ENCODE assay signal across 8 cellular contexts in genomic region chr6:85677243-85677956, GRCh38. TPM values are rescaled to one million over a fixed set of nuclear protein-coding genes. Genes with fewer than 3 reads are reported as not detected.
DNase-seq lines count a peak whose midpoint lies in the region; ATAC-seq and TF ChIP-seq lines count a peak whose summit lies in the region.

No MANE protein-coding gene starts in this region.

- TF ChIP-seq CTCF in AG09319 (IDR thresholded peaks at IDR 0.05; ENCODE audit: low read depth, low read length), result peak; percentile 14
- peak in 1 of 2 experiments; percentile 29; a peak in 1 of 4 replicates for TF ChIP-seq CTCF in GM23338 (conservative IDR thresholded peaks at IDR 0.05; ENCODE audit: low read depth in 2 of 2)
- TF ChIP-seq CTCF in activated CD8-positive, alpha-beta T cell treated with anti-CD3 and anti-CD28 coated beads for 36 hours (IDR thresholded peaks at IDR 0.05), result no peak

- H3K4me1 Mint-ChIP-seq in GM23338, result peaks cover 39% of the 10 kb centered on the region
- peaks cover 50% of the 10 kb centered on the region for H3K4me1 Mint-ChIP-seq in activated CD8-positive, alpha-beta T cell treated with anti-CD3 and anti-CD28 coated beads for 36 hours (ENCODE audit: low read depth)

- H3K27ac ChIP-seq in GM23338 (ENCODE audit: low read depth) (peak overlapping the region; percentile 81), skin epidermis (peak overlapping the region in 20 of 21 experiments; percentile 28 to 96 (median 90))

- H3K9me2 ChIP-seq in GM23338 (ENCODE audit: insufficient read depth), result no peaks in the 10 kb centered on the region

- H2AFZ ChIP-seq in GM23338, result no peak overlapping the region

- peak overlapping the region; percentile 100 for H3K4me3 Mint-ChIP-seq in GM23338
- peak overlapping the region; percentile 94 for H3K4me3 Mint-ChIP-seq in activated CD8-positive, alpha-beta T cell treated with anti-CD3 and anti-CD28 coated beads for 36 hours

- ATAC-seq in GM23338 (no peak), HG03460 (IDR thresholded peaks at IDR 0.05; ENCODE audit: unreplicated experiment) (no peak), GM18867 (IDR thresholded peaks at IDR 0.05; ENCODE audit: unreplicated experiment) (no peak)
- no peak for ATAC-seq in activated CD8-positive, alpha-beta T cell treated with anti-CD3 and anti-CD28 coated beads for 36 hours

- H3K9me3 Mint-ChIP-seq in GM23338, result peaks cover 15% of the 10 kb centered on the region; the same call in 2 of the 3 replicates
- peaks cover 6% of the 10 kb centered on the region for H3K9me3 Mint-ChIP-seq in activated CD8-positive, alpha-beta T cell treated with anti-CD3 and anti-CD28 coated beads for 36 hours

- DNase-seq in AG09319 (ENCODE audit: extremely low read depth, low read depth), result no peak
- DNase-seq in GM23338 (ENCODE audit: low spot score), result no peak
- no peak for DNase-seq in activated CD8-positive, alpha-beta T cell treated with anti-CD3 and anti-CD28 coated beads for 36 hours
- DNase-seq in RPMI8226, result no peak

- H3F3A ChIP-seq in GM23338 (replicated peaks; ENCODE audit: low read depth), result peaks cover 51% of the 10 kb centered on the region

- H3K79me2 ChIP-seq in GM23338 (replicated peaks; ENCODE audit: insufficient read depth), result peaks cover 71% of the 10 kb centered on the region

- H4K20me1 ChIP-seq in GM23338 (replicated peaks; ENCODE audit: insufficient read depth), result peaks cover 34% of the 10 kb centered on the region

- no peaks in the 10 kb centered on the region for H3K27me3 ChIP-seq in GM23338 (ENCODE audit: insufficient read depth)

- POLR2A ChIA-PET in activated CD8-positive, alpha-beta T cell treated with anti-CD3 and anti-CD28 coated beads for 36 hours (lab: Charles Lee), result interaction anchor here (0.8 to 10.8 kb wide), 19 partner anchors 7 to 227 kb away, joined by 3 to 913 read pairs (median 10); partner anchors contain the start of genes NT5E, SNX14 and SYNCRIP

- peak overlapping the region; percentile 88 for H3K4me2 ChIP-seq in GM23338

- peaks cover 70% of the 10 kb centered on the region for H3K36me3 Mint-ChIP-seq in GM23338 (ENCODE audit: low read depth)
- H3K36me3 Mint-ChIP-seq in activated CD8-positive, alpha-beta T cell treated with anti-CD3 and anti-CD28 coated beads for 36 hours (ENCODE audit: low read depth), result peaks cover 72% of the 10 kb centered on the region

- H3K27ac Mint-ChIP-seq in GM23338, result peak overlapping the region; percentile 100
- peak overlapping the region; percentile 94 for H3K27ac Mint-ChIP-seq in activated CD8-positive, alpha-beta T cell treated with anti-CD3 and anti-CD28 coated beads for 36 hours

- intact Hi-C loops in activated CD8-positive, alpha-beta T cell treated with anti-CD3 and anti-CD28 coated beads for 36 hours (cut with micrococcal nuclease), result loop anchor here (10.0 kb wide), 2 partner anchors 53 to 213 kb away; no protein-coding TSS in a partner anchor

- peak overlapping the region; percentile 86 for H3K4me3 ChIP-seq in GM23338
- H3K4me3 ChIP-seq in iPS-11a (ENCODE audit: low read depth, low read length), result peak overlapping the region; percentile 100
- peak overlapping the region; percentile 57 to 99 (median 80) for H3K4me3 ChIP-seq in skin epidermis

- CTCF ChIA-PET in activated CD8-positive, alpha-beta T cell treated with anti-CD3 and anti-CD28 coated beads for 36 hours (lab: Charles Lee), result interaction anchor here (0.9 to 2.9 kb wide), 4 partner anchors 7 to 200 kb away, joined by 3 to 31 read pairs (median 6); partner anchors contain the start of gene SYNCRIP

- peaks cover 25% of the 10 kb centered on the region for H3K4me1 ChIP-seq in GM23338 (ENCODE audit: insufficient read depth)

- H3K36me3 ChIP-seq in GM23338 (ENCODE audit: insufficient read depth), result peaks cover 45% of the 10 kb centered on the region

- H3K27me3 Mint-ChIP-seq in GM23338 (ENCODE audit: insufficient read depth, low read depth, poor library complexity), result peaks cover 25% of the 10 kb centered on the region
- H3K27me3 Mint-ChIP-seq in activated CD8-positive, alpha-beta T cell treated with anti-CD3 and anti-CD28 coated beads for 36 hours, result no peaks in the 10 kb centered on the region

TF ChIP-seq in GM23338, 12 proteins besides CTCF, POLR2A, EP300 and RAD21:
- TF ChIP-seq POLR2AphosphoS5 (IDR thresholded peaks at IDR 0.05; ENCODE audit: low read depth) (no peak; the same call in 1 of the 2 replicates), JUNB (IDR thresholded peaks at IDR 0.05; ENCODE audit: unreplicated experiment) (no peak), ETS1 (IDR thresholded peaks at IDR 0.05) (no peak), NANOG (IDR thresholded peaks at IDR 0.05; ENCODE audit: borderline replicate concordance) (no peak), STAT1 (IDR thresholded peaks at IDR 0.05; ENCODE audit: unreplicated experiment) (no peak), ZNF462 (CRISPR knock-in tag; IDR thresholded peaks at IDR 0.05) (no peak), ZNF331 (CRISPR knock-in tag; IDR thresholded peaks at IDR 0.05; ENCODE audit: low read depth) (no peak), EZH2phosphoT487 (IDR thresholded peaks at IDR 0.05; ENCODE audit: unreplicated experiment) (no peak), ZNF114 (CRISPR knock-in tag; IDR thresholded peaks at IDR 0.05) (no peak), CREB1 (CRISPR knock-in tag; IDR thresholded peaks at IDR 0.05; ENCODE audit: low read depth) (no peak), EZH2 (IDR thresholded peaks at IDR 0.05; ENCODE audit: low read depth, unreplicated experiment) (no peak)

RNA-seq across cellular contexts. Expression of gene SYNCRIP, which starts 34.7 kb away (rescaled TPM):
- total RNA-seq in GM23338 (2014; rRNA removed; shearing (Covaris generic)), result 163 and 169 TPM in 2 replicates
- 149 and 164 TPM in 2 replicates for polyA plus RNA-seq in GM23338 (2016; fragmentation: Nextera tagmentation; extraction: Ambion mirVana)
- 100 to 1,000 TPM; 167 to 179 TPM for total RNA-seq in activated CD8-positive, alpha-beta T cell treated with anti-CD3 and anti-CD28 coated beads for 36 hours
